Comparison of ENCODE assay signal across 14 cellular contexts in genomic region chr14:74504412-74504811, GRCh38. TPM values are rescaled to one million over a fixed set of nuclear protein-coding genes. Genes with fewer than 3 reads are reported as not detected.
A peak's percentile ranks its signal among the peaks of the same experiment; 100 is the strongest.
DNase-seq lines count a peak whose midpoint lies in the region; ATAC-seq and TF ChIP-seq lines count a peak whose summit lies in the region.
"Had no signal": no experiment of that assay in that cellular context is flagged by ENCODE, and none has a peak within 500 bp of the region (broad histone marks: within the 10 kb centered on the region; RNA-seq: fewer than 3 reads in every experiment).

No MANE protein-coding gene starts in this region.

- H3K27ac ChIP-seq in endodermal cell (ENCODE audit: low read depth, low read length) (no peak overlapping the region), stomach (no peak overlapping the region), GM23338 (ENCODE audit: low read depth) (no peak overlapping the region)
- H3K27ac ChIP-seq: 22Rv1 had no signal

- H3K36me3 ChIP-seq in endodermal cell (ENCODE audit: control insufficient read depth, insufficient read depth, low read length) (no peaks in the 10 kb centered on the region), stomach (peaks cover 0 to 69% (median 29%) of the 10 kb centered on the region in 4 donors), GM23338 (ENCODE audit: insufficient read depth) (no peaks in the 10 kb centered on the region)

- H2AFZ ChIP-seq in GM23338, result no peak overlapping the region

- H3K27me3 ChIP-seq in endodermal cell (ENCODE audit: control insufficient read depth, insufficient read depth, low read length, poor library complexity, severe bottlenecking) (no peaks in the 10 kb centered on the region), stomach (peaks cover 0 to 7% (median 0%) of the 10 kb centered on the region in 3 donors), GM23338 (ENCODE audit: insufficient read depth) (no peaks in the 10 kb centered on the region)

- H3K79me2 ChIP-seq in GM23338 (replicated peaks; ENCODE audit: insufficient read depth), result no peaks in the 10 kb centered on the region

- no peak for TF ChIP-seq EP300 in stomach (IDR thresholded peaks at IDR 0.05)

- intact Hi-C loops in stomach (cut with DNase I; ENCODE audit: low total_unique reads), result loop anchor here (5.0 kb wide), 1 partner anchor 108 kb away; the partner anchor contains the start of gene LTBP2

- H3K4me3 ChIP-seq in endodermal cell (ENCODE audit: low read length) (no peak overlapping the region), stomach (no peak overlapping the region), GM23338 (no peak overlapping the region)

- no peaks in the 10 kb centered on the region for H4K20me1 ChIP-seq in GM23338 (replicated peaks; ENCODE audit: insufficient read depth)

- H3K4me1 ChIP-seq in endodermal cell (ENCODE audit: control insufficient read depth, insufficient read depth, low read length) (peaks cover 4% of the 10 kb centered on the region), stomach (peaks cover 0 to 14% (median 8%) of the 10 kb centered on the region in 4 donors), GM23338 (ENCODE audit: insufficient read depth) (peaks cover 22% of the 10 kb centered on the region)

- H3K36me3 Mint-ChIP-seq in activated CD8-positive, alpha-beta memory T cell treated with anti-CD3 and anti-CD28 coated beads, Interleukin-2, amount 10 ng/mL, durations not matched to agents 7 days and 5 days, result no peaks in the 10 kb centered on the region
- H3K36me3 Mint-ChIP-seq in activated naive CD8-positive, alpha-beta T cell treated with anti-CD3 and anti-CD28 coated beads, Interleukin-2, amount 10 ng/mL, durations not matched to agents 7 days and 5 days, result no peaks in the 10 kb centered on the region
- H3K36me3 Mint-ChIP-seq in activated naive CD8-positive, alpha-beta T cell treated with anti-CD3 and anti-CD28 coated beads, Interleukin-2, amount 50 U/mL, for 24 hours (ENCODE audit: low read depth), result peaks cover 1% of the 10 kb centered on the region
- no peaks in the 10 kb centered on the region for H3K36me3 Mint-ChIP-seq in endodermal cell (ENCODE audit: low read depth)
- no peaks in the 10 kb centered on the region for H3K36me3 Mint-ChIP-seq in GM23338 (ENCODE audit: low read depth)

- no peak for ATAC-seq in activated CD8-positive, alpha-beta memory T cell treated with anti-CD3 and anti-CD28 coated beads, Interleukin-2, amount 10 ng/mL, durations not matched to agents 7 days and 5 days
- ATAC-seq in activated naive CD8-positive, alpha-beta T cell treated with anti-CD3 and anti-CD28 coated beads, Interleukin-2, amount 10 ng/mL, durations not matched to agents 7 days and 5 days (ENCODE audit: low read depth), result no peak
- ATAC-seq in activated naive CD8-positive, alpha-beta T cell treated with anti-CD3 and anti-CD28 coated beads, Interleukin-2, amount 50 U/mL, for 24 hours, result no peak
- no peak for ATAC-seq in GM21447 (IDR thresholded peaks at IDR 0.05; ENCODE audit: unreplicated experiment)
- no peak for ATAC-seq in GM23338

- no peaks in the 10 kb centered on the region for H3K4me1 Mint-ChIP-seq in activated CD8-positive, alpha-beta memory T cell treated with anti-CD3 and anti-CD28 coated beads, Interleukin-2, amount 10 ng/mL, durations not matched to agents 7 days and 5 days
- no peaks in the 10 kb centered on the region for H3K4me1 Mint-ChIP-seq in activated naive CD8-positive, alpha-beta T cell treated with anti-CD3 and anti-CD28 coated beads, Interleukin-2, amount 10 ng/mL, durations not matched to agents 7 days and 5 days
- no peaks in the 10 kb centered on the region for H3K4me1 Mint-ChIP-seq in activated naive CD8-positive, alpha-beta T cell treated with anti-CD3 and anti-CD28 coated beads, Interleukin-2, amount 50 U/mL, for 24 hours
- H3K4me1 Mint-ChIP-seq in endodermal cell, result peaks cover 20% of the 10 kb centered on the region
- peaks cover 43% of the 10 kb centered on the region for H3K4me1 Mint-ChIP-seq in GM23338

- H3K4me2 ChIP-seq in GM23338, result no peak overlapping the region

- POLR2A ChIA-PET in activated naive CD8-positive, alpha-beta T cell treated with anti-CD3 and anti-CD28 coated beads, Interleukin-2, amount 10 ng/mL, durations not matched to agents 7 days and 5 days (lab: Charles Lee), result no interaction called here

- TF ChIP-seq POLR2A in stomach (IDR thresholded peaks at IDR 0.05), result no peak

- no peak overlapping the region for H3K27ac Mint-ChIP-seq in activated CD8-positive, alpha-beta memory T cell treated with anti-CD3 and anti-CD28 coated beads, Interleukin-2, amount 10 ng/mL, durations not matched to agents 7 days and 5 days
- H3K27ac Mint-ChIP-seq in activated naive CD8-positive, alpha-beta T cell treated with anti-CD3 and anti-CD28 coated beads, Interleukin-2, amount 10 ng/mL, durations not matched to agents 7 days and 5 days, result no peak overlapping the region
- no peak overlapping the region for H3K27ac Mint-ChIP-seq in activated naive CD8-positive, alpha-beta T cell treated with anti-CD3 and anti-CD28 coated beads, Interleukin-2, amount 50 U/mL, for 24 hours
- H3K27ac Mint-ChIP-seq in endodermal cell (no peak overlapping the region), GM23338 (no peak overlapping the region)
- H3K27ac Mint-ChIP-seq: CD4-positive, alpha-beta T cell had no signal

- no peaks in the 10 kb centered on the region for H3K9me2 ChIP-seq in GM23338 (ENCODE audit: insufficient read depth)

- no peak for TF ChIP-seq CTCF in endodermal cell (conservative IDR thresholded peaks at IDR 0.05)
- no peak for TF ChIP-seq CTCF in stomach (IDR thresholded peaks at IDR 0.05)
- TF ChIP-seq CTCF in GM23338 (conservative IDR thresholded peaks at IDR 0.05; ENCODE audit: low read depth in 2 of 2), result no peak

- H3K9ac ChIP-seq in endodermal cell (ENCODE audit: extremely low read depth, low read length, poor library complexity, severe bottlenecking), result no peak overlapping the region

- H3K9me3 Mint-ChIP-seq in activated CD8-positive, alpha-beta memory T cell treated with anti-CD3 and anti-CD28 coated beads, Interleukin-2, amount 10 ng/mL, durations not matched to agents 7 days and 5 days (ENCODE audit: low read depth), result no peaks in the 10 kb centered on the region
- no peaks in the 10 kb centered on the region for H3K9me3 Mint-ChIP-seq in activated naive CD8-positive, alpha-beta T cell treated with anti-CD3 and anti-CD28 coated beads, Interleukin-2, amount 10 ng/mL, durations not matched to agents 7 days and 5 days
- no peaks in the 10 kb centered on the region for H3K9me3 Mint-ChIP-seq in activated naive CD8-positive, alpha-beta T cell treated with anti-CD3 and anti-CD28 coated beads, Interleukin-2, amount 50 U/mL, for 24 hours
- H3K9me3 Mint-ChIP-seq in endodermal cell (no peaks in the 10 kb centered on the region), GM23338 (no peaks in the 10 kb centered on the region)
- H3K9me3 Mint-ChIP-seq: CD4-positive, alpha-beta T cell; H9 had no signal

- peaks cover 7% of the 10 kb centered on the region for H3K27me3 Mint-ChIP-seq in activated CD8-positive, alpha-beta memory T cell treated with anti-CD3 and anti-CD28 coated beads, Interleukin-2, amount 10 ng/mL, durations not matched to agents 7 days and 5 days
- H3K27me3 Mint-ChIP-seq in activated naive CD8-positive, alpha-beta T cell treated with anti-CD3 and anti-CD28 coated beads, Interleukin-2, amount 10 ng/mL, durations not matched to agents 7 days and 5 days, result peaks cover 6% of the 10 kb centered on the region
- H3K27me3 Mint-ChIP-seq in activated naive CD8-positive, alpha-beta T cell treated with anti-CD3 and anti-CD28 coated beads, Interleukin-2, amount 50 U/mL, for 24 hours, result no peaks in the 10 kb centered on the region
- H3K27me3 Mint-ChIP-seq in endodermal cell (ENCODE audit: insufficient read depth), result peaks cover 7% of the 10 kb centered on the region
- H3K27me3 Mint-ChIP-seq in GM23338 (ENCODE audit: insufficient read depth, low read depth, poor library complexity), result peaks cover 13% of the 10 kb centered on the region

- WGBS in endodermal cell (ENCODE audit: insufficient coverage in 1 of 2, insufficient read length in 1 of 2), 2 experiments, result 70 to 95% methylated on average over 1 to 4 of the region's 4 CpGs
- 76 to 86% (median 82%) methylated on average over 4 of the region's 4 CpGs for WGBS in stomach, 5 donors

- no peak overlapping the region for H3K4me3 Mint-ChIP-seq in activated CD8-positive, alpha-beta memory T cell treated with anti-CD3 and anti-CD28 coated beads, Interleukin-2, amount 10 ng/mL, durations not matched to agents 7 days and 5 days
- no peak overlapping the region for H3K4me3 Mint-ChIP-seq in activated naive CD8-positive, alpha-beta T cell treated with anti-CD3 and anti-CD28 coated beads, Interleukin-2, amount 10 ng/mL, durations not matched to agents 7 days and 5 days
- no peak overlapping the region for H3K4me3 Mint-ChIP-seq in activated naive CD8-positive, alpha-beta T cell treated with anti-CD3 and anti-CD28 coated beads, Interleukin-2, amount 50 U/mL, for 24 hours
- H3K4me3 Mint-ChIP-seq in endodermal cell, result no peak overlapping the region
- H3K4me3 Mint-ChIP-seq in GM23338, result no peak overlapping the region
- H3K4me3 Mint-ChIP-seq: CD4-positive, alpha-beta T cell; H9 had no signal

- peak; percentile 43 for DNase-seq in activated CD8-positive, alpha-beta memory T cell treated with anti-CD3 and anti-CD28 coated beads, Interleukin-2, amount 50 U/mL, for 48 hours
- DNase-seq in activated CD8-positive, alpha-beta memory T cell treated with anti-CD3 and anti-CD28 coated beads, Interleukin-2, amount 10 ng/mL, durations not matched to agents 7 days and 5 days, result no peak
- peak; percentile 20 for DNase-seq in activated naive CD8-positive, alpha-beta T cell treated with anti-CD3 and anti-CD28 coated beads, Interleukin-2, amount 10 ng/mL, durations not matched to agents 7 days and 5 days
- no peak for DNase-seq in activated naive CD8-positive, alpha-beta T cell treated with anti-CD3 and anti-CD28 coated beads, Interleukin-2, amount 50 U/mL, for 24 hours
- peak; percentile 39 for DNase-seq in endodermal cell
- DNase-seq in stomach, result peak; percentile 17
- no peak for DNase-seq in GM23338 (ENCODE audit: low spot score)
- DNase-seq: Calu3; CD4-positive, alpha-beta T cell; DMS 273 treated with DMSO at 0.1 percent for 48 hours; GOT3; H9 had no signal

- no peaks in the 10 kb centered on the region for H3K9me3 ChIP-seq in endodermal cell (ENCODE audit: control insufficient read depth, low read length)
- no peaks in the 10 kb centered on the region for H3K9me3 ChIP-seq in stomach

- CTCF ChIA-PET in activated CD8-positive, alpha-beta memory T cell treated with anti-CD3 and anti-CD28 coated beads, Interleukin-2, amount 10 ng/mL, durations not matched to agents 7 days and 5 days (lab: Charles Lee), result no interaction called here

- H3F3A ChIP-seq in GM23338 (replicated peaks; ENCODE audit: low read depth), result peaks cover 15% of the 10 kb centered on the region; the same call in 1 of the 2 replicates

RNA-seq across cellular contexts. Expression of gene ISCA2, which starts 10.8 kb away (rescaled TPM):
- 10 to 100 TPM; 20.9 to 25.6 TPM for total RNA-seq in activated CD8-positive, alpha-beta memory T cell treated with anti-CD3 and anti-CD28 coated beads, Interleukin-2, amount 10 ng/mL, durations not matched to agents 7 days and 5 days
- total RNA-seq in activated naive CD8-positive, alpha-beta T cell treated with anti-CD3 and anti-CD28 coated beads, Interleukin-2, amount 10 ng/mL, durations not matched to agents 7 days and 5 days, result 10 to 100 TPM; 31.2 to 34.5 TPM
- 10 to 100 TPM; 40.5 to 58.1 TPM for total RNA-seq in endodermal cell
- 46.9 TPM for polyA plus RNA-seq in endodermal cell (2013, experiment 1 of 2)
- polyA plus RNA-seq in endodermal cell (2013, experiment 2 of 2), result 41.9 TPM
- 10 to 100 TPM in 3 of 5 donors, not detected in 2; 15.2 to 34.3 (median 27.2) TPM for total RNA-seq in stomach
- 10 to 100 TPM; 22.1 to 31.9 (median 22.8) TPM for polyA plus RNA-seq in stomach
- total RNA-seq in GM23338 (2014; rRNA removed; shearing (Covaris generic)), result 24.9 and 44.0 TPM in 2 replicates
- 156 and 171 TPM in 2 replicates for polyA plus RNA-seq in GM23338 (2016; fragmentation: Nextera tagmentation; extraction: Ambion mirVana)

RNA-seq across cellular contexts. Expression of gene NPC2, which starts 11.3 kb away (rescaled TPM):
- total RNA-seq in activated CD8-positive, alpha-beta memory T cell treated with anti-CD3 and anti-CD28 coated beads, Interleukin-2, amount 10 ng/mL, durations not matched to agents 7 days and 5 days, result 10 to 100 TPM; 25.0 to 35.6 TPM
- 10 to 100 TPM; 39.5 to 42.1 TPM for total RNA-seq in activated naive CD8-positive, alpha-beta T cell treated with anti-CD3 and anti-CD28 coated beads, Interleukin-2, amount 10 ng/mL, durations not matched to agents 7 days and 5 days
- total RNA-seq in endodermal cell, result 100 to 1,000 TPM; 279 to 462 TPM
- polyA plus RNA-seq in endodermal cell (2013, experiment 1 of 2), result 171 TPM
- 175 TPM for polyA plus RNA-seq in endodermal cell (2013, experiment 2 of 2)
- total RNA-seq in stomach, result 100 to 1,000 TPM in 3 of 5 donors, 10 to 100 TPM in 2; 62.6 to 186 (median 103) TPM
- polyA plus RNA-seq in stomach, result 100 to 1,000 TPM; 124 to 152 (median 134) TPM
- total RNA-seq in GM23338 (2014; rRNA removed; shearing (Covaris generic)), result 287 and 331 TPM in 2 replicates
- 344 and 354 TPM in 2 replicates for polyA plus RNA-seq in GM23338 (2016; fragmentation: Nextera tagmentation; extraction: Ambion mirVana)

Comparison
In these comparisons a context has a peak if more than half of its experiments do, and no peak if none do; other contexts are left out.
1. DNase-seq: peak in activated CD8-positive, alpha-beta memory T cell treated with anti-CD3 and anti-CD28 coated beads, Interleukin-2, amount 50 U/mL, for 48 hours (single experiment), activated naive CD8-positive, alpha-beta T cell treated with anti-CD3 and anti-CD28 coated beads, Interleukin-2, amount 10 ng/mL, durations not matched to agents 7 days and 5 days (single experiment), endodermal cell (single experiment) and stomach (single experiment); none in activated CD8-positive, alpha-beta memory T cell treated with anti-CD3 and anti-CD28 coated beads, Interleukin-2, amount 10 ng/mL, durations not matched to agents 7 days and 5 days (single experiment), activated naive CD8-positive, alpha-beta T cell treated with anti-CD3 and anti-CD28 coated beads, Interleukin-2, amount 50 U/mL, for 24 hours (single experiment) and GM23338 (single experiment).